8 cellular contexts compared by ENCODE assay signal in the genomic region with DNA sequence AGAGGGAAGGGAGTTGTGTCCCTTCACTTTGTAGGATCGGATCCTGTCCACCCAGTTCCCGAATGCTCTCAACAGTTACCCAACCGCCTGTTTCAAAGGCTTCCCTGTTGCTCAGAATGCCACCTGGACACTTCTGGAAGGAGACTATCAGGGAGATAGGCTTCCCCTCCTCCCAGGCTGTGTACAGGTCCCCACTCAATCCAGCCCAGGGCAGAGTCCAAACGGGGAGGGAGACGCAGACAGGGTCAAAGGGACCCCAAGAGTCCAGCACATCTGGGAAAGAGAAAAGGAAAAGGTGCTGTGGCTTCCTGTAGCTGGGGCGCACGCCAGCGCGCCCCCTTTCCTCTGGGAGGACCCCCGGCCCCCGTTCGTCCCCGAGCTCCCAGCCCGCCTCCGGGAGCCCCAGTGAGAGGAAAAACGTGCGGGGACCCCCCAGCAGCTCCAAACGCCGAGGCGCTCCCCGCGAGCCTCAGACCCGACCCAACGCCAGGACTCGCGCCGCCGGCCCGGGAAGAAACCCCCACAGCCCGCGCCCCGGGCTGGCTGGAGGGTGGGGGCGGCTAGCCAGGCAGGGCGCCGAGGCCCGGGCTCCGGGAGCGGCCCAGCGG. TPM values are rescaled to one million over a fixed set of nuclear protein-coding genes. Genes with fewer than 3 reads are reported as not detected.
DNase-seq lines count a peak whose midpoint lies in the region; ATAC-seq and TF ChIP-seq lines count a peak whose summit lies in the region.

No MANE protein-coding gene starts in this region.

- H3K27me3 ChIP-seq in BJ (ENCODE audit: control insufficient read depth, insufficient read depth, low read length) (no peaks in the 10 kb centered on the region), endodermal cell (ENCODE audit: control insufficient read depth, insufficient read depth, low read length, poor library complexity, severe bottlenecking) (no peaks in the 10 kb centered on the region)
- H3K27me3 ChIP-seq in naive thymus-derived CD4-positive, alpha-beta T cell (ENCODE audit: control insufficient read depth in 2 of 2, insufficient read depth in 2 of 2, low read length in 2 of 2), result no peaks in the 10 kb centered on the region

- H3K27me3 Mint-ChIP-seq in endodermal cell (ENCODE audit: insufficient read depth), result peaks cover 11% of the 10 kb centered on the region
- H3K27me3 Mint-ChIP-seq in naive thymus-derived CD4-positive, alpha-beta T cell, result peaks cover 0 to 4% (median 0%) of the 10 kb centered on the region in 5 donors

- peaks cover 15% of the 10 kb centered on the region for H3K36me3 Mint-ChIP-seq in endodermal cell (ENCODE audit: low read depth)
- peaks cover 0 to 21% (median 0%) of the 10 kb centered on the region in 5 donors for H3K36me3 Mint-ChIP-seq in naive thymus-derived CD4-positive, alpha-beta T cell

- H3K4me3 ChIP-seq in BJ (ENCODE audit: low read depth, low read length), result peak overlapping the region; percentile 77
- H3K4me3 ChIP-seq in SK-N-MC, result peak overlapping the region; percentile 95
- peak overlapping the region; percentile 91 for H3K4me3 ChIP-seq in endodermal cell (ENCODE audit: low read length)
- peak overlapping the region; percentile 58 for H3K4me3 ChIP-seq in naive thymus-derived CD4-positive, alpha-beta T cell (ENCODE audit: low read length)

- intact Hi-C loops in naive thymus-derived CD4-positive, alpha-beta T cell (cut with micrococcal nuclease), result loop anchor here in 1 of 2 donors (5.0 to 10.0 kb wide), 3 partner anchors 190 to 790 kb away; a partner anchor contains a TSS

- H3K27ac ChIP-seq in SK-N-MC, result peak overlapping the region; percentile 87
- H3K27ac ChIP-seq in endodermal cell (ENCODE audit: low read depth, low read length), result peak overlapping the region; percentile 86
- H3K27ac ChIP-seq in naive thymus-derived CD4-positive, alpha-beta T cell (ENCODE audit: low read depth, low read length), result peak overlapping the region; percentile 98

- H3K4me3 Mint-ChIP-seq in endodermal cell, result peak overlapping the region; percentile 94
- H3K4me3 Mint-ChIP-seq in naive thymus-derived CD4-positive, alpha-beta T cell, result peak overlapping the region; percentile 84 to 98 (median 92)

- peaks cover 14% of the 10 kb centered on the region for H3K4me1 ChIP-seq in endodermal cell (ENCODE audit: control insufficient read depth, insufficient read depth, low read length)
- H3K4me1 ChIP-seq in naive thymus-derived CD4-positive, alpha-beta T cell (ENCODE audit: control insufficient read depth in 2 of 2, insufficient read depth in 2 of 2, low read length in 2 of 2), result peaks cover 38 to 45% of the 10 kb centered on the region in 2 donors

- TF ChIP-seq POLR2A in GM18505 (IDR thresholded peaks at IDR 0.05; ENCODE audit: borderline replicate concordance, extremely low read depth, insufficient read depth, insufficient read length), result no peak

- CTCF ChIA-PET in BJ (lab: Yijun Ruan, JAX), result interaction anchor here (1.0 to 1.6 kb wide), 2 partner anchors 25 to 42 kb away, joined by 3 read pairs; no protein-coding TSS in a partner anchor
- CTCF ChIA-PET in naive thymus-derived CD4-positive, alpha-beta T cell (lab: Charles Lee), result no interaction called here

- no peak for DNase-seq in BJ (ENCODE audit: low read depth)
- no peak for DNase-seq in SK-N-MC (ENCODE audit: low read depth, low spot score)
- peak; percentile 63 for DNase-seq in endodermal cell
- DNase-seq in naive thymus-derived CD4-positive, alpha-beta T cell, result peak in 1 of 9 donors; percentile 45
- DNase-seq in NK-92 treated with Interleukin-12 subunit alpha and Interleukin-12 subunit beta, amount 100 ng/mL, for 24 hours (lab: John Stamatoyannopoulos, UW), result no peak

- peaks cover 30% of the 10 kb centered on the region for H3K4me1 Mint-ChIP-seq in endodermal cell
- H3K4me1 Mint-ChIP-seq in naive thymus-derived CD4-positive, alpha-beta T cell, result peaks cover 32 to 55% (median 42%) of the 10 kb centered on the region in 7 donors

- WGBS in endodermal cell (ENCODE audit: insufficient coverage in 1 of 2, insufficient read length in 1 of 2), 2 experiments, result 0% methylated on average over 5 to 39 of the region's 39 CpGs

- peak; percentile 6 for ATAC-seq in GM18505 (IDR thresholded peaks at IDR 0.05; ENCODE audit: unreplicated experiment)
- peak; percentile 9 for ATAC-seq in HG03159 (IDR thresholded peaks at IDR 0.05; ENCODE audit: unreplicated experiment)
- no peak for ATAC-seq in naive thymus-derived CD4-positive, alpha-beta T cell
- ATAC-seq in HG02798 (IDR thresholded peaks at IDR 0.05; ENCODE audit: poor library complexity, unreplicated experiment), result no peak

- POLR2A ChIA-PET in BJ (lab: Charles Lee), result no interaction called here
- POLR2A ChIA-PET in naive thymus-derived CD4-positive, alpha-beta T cell (lab: Charles Lee), result interaction anchor here (1.2 to 13.6 kb wide), 3 partner anchors 10 to 27 kb away, joined by 4 to 185 read pairs (median 6); a partner anchor contains a TSS

- TF ChIP-seq CTCF in BJ (IDR thresholded peaks at IDR 0.05; ENCODE audit: insufficient read depth, low read depth, low read length) (no peak), endodermal cell (conservative IDR thresholded peaks at IDR 0.05) (no peak)

- H3K9me3 Mint-ChIP-seq in endodermal cell, result peaks cover 9% of the 10 kb centered on the region
- no peaks in the 10 kb centered on the region for H3K9me3 Mint-ChIP-seq in naive thymus-derived CD4-positive, alpha-beta T cell

- peak overlapping the region; percentile 97 for H3K27ac Mint-ChIP-seq in endodermal cell
- peak overlapping the region; percentile 72 to 99 (median 96) for H3K27ac Mint-ChIP-seq in naive thymus-derived CD4-positive, alpha-beta T cell

- no peaks in the 10 kb centered on the region for H3K9me3 ChIP-seq in SK-N-MC (ENCODE audit: low read depth, low read length)
- no peaks in the 10 kb centered on the region for H3K9me3 ChIP-seq in endodermal cell (ENCODE audit: control insufficient read depth, low read length)
- no peaks in the 10 kb centered on the region for H3K9me3 ChIP-seq in naive thymus-derived CD4-positive, alpha-beta T cell (ENCODE audit: control insufficient read depth in 2 of 3, low read length in 3 of 3)

- H3K9ac ChIP-seq in SK-N-MC (ENCODE audit: insufficient read length) (peak overlapping the region; percentile 88), endodermal cell (ENCODE audit: extremely low read depth, low read length, poor library complexity, severe bottlenecking) (peak overlapping the region; percentile 97)

- peaks cover 14% of the 10 kb centered on the region for H3K36me3 ChIP-seq in BJ (ENCODE audit: control insufficient read depth, insufficient read depth, low read length)
- H3K36me3 ChIP-seq in SK-N-MC (ENCODE audit: insufficient read depth, low read length), result peaks cover 19% of the 10 kb centered on the region; the same call in 1 of the 2 replicates
- peaks cover 32% of the 10 kb centered on the region for H3K36me3 ChIP-seq in endodermal cell (ENCODE audit: control insufficient read depth, insufficient read depth, low read length)
- peaks cover 0 to 10% (median 0%) of the 10 kb centered on the region in 3 experiments for H3K36me3 ChIP-seq in naive thymus-derived CD4-positive, alpha-beta T cell (ENCODE audit: control insufficient read depth in 2 of 3, insufficient read depth in 3 of 3, low read length in 3 of 3)

RNA-seq across cellular contexts. Expression of a gene that starts 0.6 kb away (rescaled TPM):
- 259 and 401 TPM in 2 replicates for polyA plus RNA-seq in BJ (2011; rRNA removed)
- 243 and 281 TPM in 2 replicates for polyA minus RNA-seq in BJ (2011; rRNA and poly(A)+ RNA removed)
- total RNA-seq in endodermal cell, result 100 to 1,000 TPM; 178 to 187 TPM
- 109 TPM for polyA plus RNA-seq in endodermal cell (2013, experiment 1 of 2)
- 106 TPM for polyA plus RNA-seq in endodermal cell (2013, experiment 2 of 2)
- 100 to 1,000 TPM in 1 of 5 experiments, 10 to 100 TPM in 4; 72.5 to 196 (median 75.1) TPM for total RNA-seq in naive thymus-derived CD4-positive, alpha-beta T cell
- polyA plus RNA-seq in naive thymus-derived CD4-positive, alpha-beta T cell, result 100 to 1,000 TPM in 1 of 2 donors, 10 to 100 TPM in 1; 99.5 to 121 TPM

RNA-seq across cellular contexts. Expression of a gene that starts 0.9 kb away (rescaled TPM):
- polyA plus RNA-seq in BJ (2011; rRNA removed), result 0.70 and 1.2 TPM in 2 replicates
- 1.3 TPM in 1 of 2 replicates, not detected in the other for polyA minus RNA-seq in BJ (2011; rRNA and poly(A)+ RNA removed)
- total RNA-seq in endodermal cell, result under 1 TPM in 1 of 2 donors, not detected in 1; 0.95 TPM
- polyA plus RNA-seq in endodermal cell (2013, experiment 1 of 2), result 2.0 TPM
- polyA plus RNA-seq in endodermal cell (2013, experiment 2 of 2), result 1.2 TPM
- 1 to 10 TPM; 1.1 to 1.8 (median 1.5) TPM for total RNA-seq in naive thymus-derived CD4-positive, alpha-beta T cell
- under 1 TPM in 1 of 2 donors, not detected in 1; 0.78 TPM for polyA plus RNA-seq in naive thymus-derived CD4-positive, alpha-beta T cell

RNA-seq across cellular contexts. Expression of a gene that starts 18.9 kb away (rescaled TPM):
- polyA plus RNA-seq in BJ (2011; rRNA removed), result 9.0 and 10.0 TPM in 2 replicates
- 4.8 and 4.9 TPM in 2 replicates for polyA minus RNA-seq in BJ (2011; rRNA and poly(A)+ RNA removed)
- total RNA-seq in endodermal cell, result 10 to 100 TPM; 18.0 to 25.9 TPM
- polyA plus RNA-seq in endodermal cell (2013, experiment 1 of 2), result 25.5 TPM
- polyA plus RNA-seq in endodermal cell (2013, experiment 2 of 2), result 25.3 TPM
- total RNA-seq in naive thymus-derived CD4-positive, alpha-beta T cell, result 10 to 100 TPM; 15.0 to 23.5 (median 15.6) TPM
- 10 to 100 TPM; 28.1 to 44.5 TPM for polyA plus RNA-seq in naive thymus-derived CD4-positive, alpha-beta T cell

RNA-seq across cellular contexts. Expression of a gene that starts 18.9 kb away (rescaled TPM):
- polyA plus RNA-seq in BJ (2011; rRNA removed), result 36.0 and 46.1 TPM in 2 replicates
- 11.6 and 13.3 TPM in 2 replicates for polyA minus RNA-seq in BJ (2011; rRNA and poly(A)+ RNA removed)
- total RNA-seq in endodermal cell, result 10 to 100 TPM; 45.1 to 54.4 TPM
- 40.7 TPM for polyA plus RNA-seq in endodermal cell (2013, experiment 1 of 2)
- 33.0 TPM for polyA plus RNA-seq in endodermal cell (2013, experiment 2 of 2)
- total RNA-seq in naive thymus-derived CD4-positive, alpha-beta T cell, result 10 to 100 TPM; 40.5 to 53.5 (median 47.9) TPM
- 100 to 1,000 TPM in 1 of 2 donors, 10 to 100 TPM in 1; 96.1 to 128 TPM for polyA plus RNA-seq in naive thymus-derived CD4-positive, alpha-beta T cell

RNA-seq across cellular contexts. Expression of a gene that starts 27.2 kb away (rescaled TPM):
- 2,964 and 3,329 TPM in 2 replicates for polyA plus RNA-seq in BJ (2011; rRNA removed)
- polyA minus RNA-seq in BJ (2011; rRNA and poly(A)+ RNA removed), result 1,447 and 2,388 TPM in 2 replicates
- 1,000 to 10,000 TPM; 2,418 to 2,634 TPM for total RNA-seq in endodermal cell
- 2,489 TPM for polyA plus RNA-seq in endodermal cell (2013, experiment 1 of 2)
- 2,405 TPM for polyA plus RNA-seq in endodermal cell (2013, experiment 2 of 2)
- total RNA-seq in naive thymus-derived CD4-positive, alpha-beta T cell, result 1,000 to 10,000 TPM; 2,002 to 2,815 (median 2,428) TPM
- polyA plus RNA-seq in naive thymus-derived CD4-positive, alpha-beta T cell, result 1,000 to 10,000 TPM; 1,347 to 1,421 TPM

Comparison
In these comparisons a context has a peak if more than half of its experiments do, and no peak if none do; other contexts are left out.
1. ATAC-seq: peak in GM18505 (single experiment) and HG03159 (single experiment); none in naive thymus-derived CD4-positive, alpha-beta T cell (single experiment) and HG02798 (single experiment).
2. Peak in every context shown above with its lines, with median percentiles within 50 percentile points of each other: H3K4me3 ChIP-seq and H3K27ac ChIP-seq.